ENCODE assay signal across 15 cellular contexts in genomic region chr5:35246411-35246810, GRCh38. TPM values are rescaled to one million over a fixed set of nuclear protein-coding genes. Genes with fewer than 3 reads are reported as not detected.
A peak's percentile ranks its signal among the peaks of the same experiment; 100 is the strongest.
DNase-seq lines count a peak whose midpoint lies in the region; ATAC-seq and TF ChIP-seq lines count a peak whose summit lies in the region.
"Had no signal": no experiment of that assay in that cellular context is flagged by ENCODE, and none has a peak within 500 bp of the region (broad histone marks: within the 10 kb centered on the region; RNA-seq: fewer than 3 reads in every experiment).

No MANE protein-coding gene starts in this region.

- in situ Hi-C loops in transverse colon (cut with MboI; ENCODE audit: low pct_ligation_motif_present in 1 of 4, low pct_unique_long_range_greater_than_20kb in 1 of 4, low sequenced_read_pairs in 3 of 4) (no loop called here), ACHN (cut with HindIII; ENCODE audit: low pct_ligation_motif_present, low pct_unique_long_range_greater_than_20kb, low sequenced_read_pairs) (no loop called here)

- TF ChIP-seq POLR2A in transverse colon (IDR thresholded peaks at IDR 0.05), result no peak
- no peak for TF ChIP-seq POLR2A in testis (IDR thresholded peaks at IDR 0.05)

- H3K27ac Mint-ChIP-seq in T-helper 17 cell, result no peak overlapping the region
- H3K27ac Mint-ChIP-seq: activated CD4-positive, alpha-beta memory T cell treated with anti-CD3 and anti-CD28 coated beads, Interleukin-2, amount 10 ng/mL, durations not matched to agents 7 days and 5 days; activated naive CD4-positive, alpha-beta T cell treated with anti-CD3 and anti-CD28 coated beads, Interleukin-2, amount 50 U/mL, for 72 hours had no signal

- intact Hi-C loops in transverse colon (cut with DNase I; ENCODE audit: low total_unique reads) (no loop called here), testis (cut with DNase I; ENCODE audit: low total_unique reads) (no loop called here)

- H3K27ac ChIP-seq in VCaP, result peak overlapping the region; percentile 56
- peak overlapping the region; percentile 69 to 82 (median 76) for H3K27ac ChIP-seq in transverse colon
- H3K27ac ChIP-seq in testis, result no peak overlapping the region
- H3K27ac ChIP-seq: HL-60, psoas muscle had no signal

- no peaks in the 10 kb centered on the region for H3K36me3 ChIP-seq in transverse colon
- no peaks in the 10 kb centered on the region for H3K36me3 ChIP-seq in testis (ENCODE audit: low read depth, missing control alignments)

- H3K4me3 ChIP-seq in transverse colon (no peak overlapping the region), testis (no peak overlapping the region)
- H3K4me3 ChIP-seq: psoas muscle had no signal

- TF ChIP-seq CTCF in VCaP (conservative IDR thresholded peaks at IDR 0.05) (peak; percentile 75), transverse colon (IDR thresholded peaks at IDR 0.05) (peak; percentile 10 to 82 (median 44)), testis (IDR thresholded peaks at IDR 0.05) (no peak)

- no peak overlapping the region for H3K4me3 Mint-ChIP-seq in T-helper 17 cell
- H3K4me3 Mint-ChIP-seq: activated CD4-positive, alpha-beta memory T cell treated with anti-CD3 and anti-CD28 coated beads, Interleukin-2, amount 10 ng/mL, durations not matched to agents 7 days and 5 days had no signal

- no peak for ATAC-seq in T-helper 17 cell
- ATAC-seq: activated naive CD4-positive, alpha-beta T cell treated with anti-CD3 and anti-CD28 coated beads, Interleukin-2, amount 50 U/mL, for 72 hours; psoas muscle had no signal

- DNase-seq in NCI-H1092 treated with DMSO at 0.1 percent for 48 hours (lab: John Stamatoyannopoulos, UW) (peak; percentile 12), NCI-H1092 (lab: John Stamatoyannopoulos, UW) (no peak), kidney tubule cell (ENCODE audit: low spot score) (peak; percentile 9), transverse colon (peak; percentile 25), testis (no peak), T-helper 17 cell (no peak), ACHN (no peak)
- DNase-seq: activated CD4-positive, alpha-beta memory T cell treated with anti-CD3 and anti-CD28 coated beads, Interleukin-2, amount 10 ng/mL, durations not matched to agents 7 days and 5 days; effector CD8-positive, alpha-beta T cell; psoas muscle had no signal

- no peak for TF ChIP-seq EP300 in transverse colon (IDR thresholded peaks at IDR 0.05; ENCODE audit: low read depth)

- H3K27me3 ChIP-seq in transverse colon (no peaks in the 10 kb centered on the region), testis (no peaks in the 10 kb centered on the region)

- H3K4me1 Mint-ChIP-seq in T-helper 17 cell, result no peaks in the 10 kb centered on the region

- H3K9me3 ChIP-seq in transverse colon, result no peaks in the 10 kb centered on the region
- no peaks in the 10 kb centered on the region for H3K9me3 ChIP-seq in testis
- H3K9me3 ChIP-seq in T-helper 17 cell (ENCODE audit: control insufficient read depth, low read length, poor library complexity, severe bottlenecking), result no peaks in the 10 kb centered on the region
- H3K9me3 ChIP-seq: psoas muscle had no signal

- peaks cover 3% of the 10 kb centered on the region for H3K36me3 Mint-ChIP-seq in T-helper 17 cell (ENCODE audit: low read depth)
- H3K36me3 Mint-ChIP-seq: activated naive CD4-positive, alpha-beta T cell treated with anti-CD3 and anti-CD28 coated beads, Interleukin-2, amount 50 U/mL, for 72 hours had no signal

- H3K27me3 Mint-ChIP-seq in T-helper 17 cell, result peaks cover 31% of the 10 kb centered on the region

- H3K4me1 ChIP-seq in transverse colon (peaks cover 8 to 42% (median 16%) of the 10 kb centered on the region in 4 donors), testis (peaks cover 11% of the 10 kb centered on the region)
- H3K4me1 ChIP-seq: psoas muscle had no signal

- WGBS in transverse colon (ENCODE audit: low coverage in 1 of 2), 2 donors, result 29 to 50% methylated on average over 1 to 2 of the region's 2 CpGs
- 43 to 46% methylated on average over 2 of the region's 2 CpGs for WGBS in testis, 2 donors

RNA-seq across cellular contexts. Expression of gene PRLR, which starts 16.1 kb away (rescaled TPM):
- total RNA-seq in transverse colon (10 to 100 TPM in 3 of 4 donors, 1 to 10 TPM in 1; 4.9 to 19.8 (median 13.0) TPM), testis (1 to 10 TPM; 2.2 to 6.3 TPM), T-helper 17 cell (not detected)
- 1.6 TPM for polyA plus RNA-seq in testis (ENCODE audit: insufficient read depth, low read depth, low replicate concordance)
- total RNA-seq: activated CD4-positive, alpha-beta memory T cell treated with anti-CD3 and anti-CD28 coated beads, Interleukin-2, amount 10 ng/mL, durations not matched to agents 7 days and 5 days; glomerular endothelial cell; lung microvascular endothelial cell had no signal

Comparison
In these comparisons a context has a peak if more than half of its experiments do, and no peak if none do; other contexts are left out.
1. DNase-seq: peak in NCI-H1092 treated with DMSO at 0.1 percent for 48 hours (single experiment), kidney tubule cell (single experiment) and transverse colon (single experiment); none in NCI-H1092 (single experiment), testis (single experiment), T-helper 17 cell (0 of 3) and ACHN (single experiment).
2. H3K27ac ChIP-seq: peak in VCaP (single experiment) and transverse colon (4 of 4); none in testis (0 of 2).
3. CTCF ChIP-seq: peak in VCaP (single experiment) and transverse colon (5 of 5); none in testis (0 of 3).